30 cellular contexts compared by ENCODE assay signal in the genomic region with DNA sequence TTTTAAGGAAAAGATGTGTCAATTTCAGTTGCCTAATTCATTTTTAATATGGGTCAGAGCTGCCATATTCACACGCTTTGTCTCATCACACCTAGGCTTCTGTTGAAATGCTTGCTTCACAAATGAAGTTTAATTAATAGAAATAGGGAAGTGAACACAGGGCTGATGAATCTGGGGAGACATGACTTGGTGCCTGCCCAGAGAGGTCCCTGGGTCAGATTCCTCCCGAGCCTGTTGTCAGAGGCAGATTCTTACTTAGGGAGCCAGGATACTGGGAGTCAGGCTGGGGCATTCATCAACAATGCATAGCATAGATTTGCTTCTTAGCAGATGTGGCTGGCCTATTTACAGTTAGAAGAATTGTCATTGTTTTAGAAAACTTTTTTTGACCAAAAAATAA.
"Had no signal": no experiment of that assay in that cellular context is flagged by ENCODE, and none has a peak within 500 bp of the region (broad histone marks: within the 10 kb centered on the region; RNA-seq: fewer than 3 reads in every experiment).

No MANE protein-coding gene starts in this region.

- H3K9me3 Mint-ChIP-seq: activated CD4-positive, alpha-beta memory T cell treated with anti-CD3 and anti-CD28 coated beads for 36 hours; activated naive CD4-positive, alpha-beta T cell treated with anti-CD3 and anti-CD28 coated beads for 36 hours; activated naive CD4-positive, alpha-beta T cell treated with anti-CD3 and anti-CD28 coated beads, Interleukin-2, amount 50 U/mL, for 72 hours; activated T-cell treated with anti-CD3 and anti-CD28 coated beads, Interleukin-2, amount 50 U/mL, for 4 hours; activated T-helper 1 cell treated with anti-CD3 and anti-CD28 coated beads, Interleukin-12 subunit alpha, Interleukin-12 subunit beta, Interleukin-2, Interleukin-4 antibody, amounts not matched to agents 30 ng/mL and 10 ng/mL and 1 ng/mL, durations not matched to agents 14 hours and 24 hours and 36 hours; brain; T-helper 1 cell treated with Interleukin-12 subunit alpha and Interleukin-12 subunit beta and Interleukin-4 antibody, amounts not matched to agents 30 μg/mL and 1 μg/mL, for 36 hours; T-helper 2 cell treated with Interferon-gamma antibody and Interleukin-4, amounts not matched to agents 5 μg/mL and 100 μg/mL, for 36 hours; WTC11 had no signal

- H3K36me3 ChIP-seq: SJSA1 had no signal

- H3K4me3 ChIP-seq: SJSA1 had no signal

- ATAC-seq: activated CD4-positive, alpha-beta T cell treated with anti-CD3 and anti-CD28 coated beads for 36 hours; activated CD4-positive, CD25-positive, alpha-beta regulatory T cell treated with anti-CD3 and anti-CD28 coated beads, Interleukin-2, amount 50 U/mL, for 24 hours; activated naive CD4-positive, alpha-beta T cell treated with anti-CD3 and anti-CD28 coated beads, Interleukin-2, amount 50 U/mL, for 72 hours; activated T-cell treated with anti-CD3 and anti-CD28 coated beads, Interleukin-2, amount 50 U/mL, for 4 hours had no signal

- H3K27ac ChIP-seq: KMS-11, SJSA1 had no signal

- H3K27me3 Mint-ChIP-seq: activated CD4-positive, alpha-beta memory T cell treated with anti-CD3 and anti-CD28 coated beads for 36 hours; activated CD4-positive, alpha-beta T cell treated with anti-CD3 and anti-CD28 coated beads for 36 hours; brain had no signal

- H3K4me2 ChIP-seq: KMS-11, SK-N-SH had no signal

- H3K9me3 ChIP-seq: SJSA1, SK-N-SH had no signal

- H3K9ac ChIP-seq: KMS-11, SK-N-SH had no signal

- H3K36me3 Mint-ChIP-seq: activated CD4-positive, alpha-beta memory T cell treated with anti-CD3 and anti-CD28 coated beads for 36 hours; activated naive CD4-positive, alpha-beta T cell treated with anti-CD3 and anti-CD28 coated beads, Interleukin-2, amount 50 U/mL, for 72 hours; brain; WTC11 had no signal

- H3K4me3 Mint-ChIP-seq: activated CD4-positive, alpha-beta memory T cell treated with anti-CD3 and anti-CD28 coated beads for 36 hours; activated CD4-positive, alpha-beta T cell treated with anti-CD3 and anti-CD28 coated beads for 36 hours; activated naive CD4-positive, alpha-beta T cell treated with anti-CD3 and anti-CD28 coated beads for 36 hours; activated T-cell treated with anti-CD3 and anti-CD28 coated beads, Interleukin-2, amount 50 U/mL, for 4 hours; activated T-helper 1 cell treated with anti-CD3 and anti-CD28 coated beads, Interleukin-12 subunit alpha, Interleukin-12 subunit beta, Interleukin-2, Interleukin-4 antibody, amounts not matched to agents 30 ng/mL and 10 ng/mL and 1 ng/mL, durations not matched to agents 14 hours and 24 hours and 36 hours; brain; T-helper 1 cell treated with Interleukin-12 subunit alpha and Interleukin-12 subunit beta and Interleukin-4 antibody, amounts not matched to agents 30 μg/mL and 1 μg/mL, for 36 hours; T-helper 2 cell treated with Interferon-gamma antibody and Interleukin-4, amounts not matched to agents 5 μg/mL and 100 μg/mL, for 36 hours; WTC11 had no signal

- H3K4me1 ChIP-seq: SJSA1 had no signal

- DNase-seq: activated CD4-positive, alpha-beta memory T cell treated with anti-CD3 and anti-CD28 coated beads for 36 hours; activated CD4-positive, alpha-beta T cell treated with anti-CD3 and anti-CD28 coated beads for 36 hours; activated CD4-positive, alpha-beta T cell treated with anti-CD3 and anti-CD28 coated beads, Interleukin-2, amount 50 U/mL, for 1 hour; activated CD8-positive, alpha-beta memory T cell treated with anti-CD3 and anti-CD28 coated beads, Interleukin-2, amount 50 U/mL, for 4 hours; activated gamma-delta T cell treated with Interleukin-2 at 50 U/mL for 16 hours; activated naive CD4-positive, alpha-beta T cell treated with anti-CD3 and anti-CD28 coated beads for 36 hours; activated T-cell treated with anti-CD3 and anti-CD28 coated beads for 4 hours; activated T-cell treated with anti-CD3 and anti-CD28 coated beads, Interleukin-2, amount 50 U/mL, for 4 hours; caudate nucleus; MM.1S; NCI-H1105; NCI-H1417 treated with DMSO at 0.1 percent for 48 hours; NCI-H187 treated with DMSO at 0.1 percent for 48 hours; NCI-H2081; NCI-H2171 treated with DMSO at 0.1 percent for 48 hours; NCI-H2227 treated with DMSO at 0.1 percent for 48 hours; NCI-H446; NCI-H510A treated with DMSO at 0.1 percent for 48 hours; OCI-M1; Right ventricle myocardium superior; SK-N-SH had no signal

- H3K27me3 ChIP-seq: SJSA1 had no signal

- H3K27ac Mint-ChIP-seq: activated CD4-positive, alpha-beta memory T cell treated with anti-CD3 and anti-CD28 coated beads for 36 hours; activated CD4-positive, alpha-beta T cell treated with anti-CD3 and anti-CD28 coated beads for 36 hours; activated naive CD4-positive, alpha-beta T cell treated with anti-CD3 and anti-CD28 coated beads for 36 hours; activated naive CD4-positive, alpha-beta T cell treated with anti-CD3 and anti-CD28 coated beads, Interleukin-2, amount 50 U/mL, for 72 hours; activated T-helper 1 cell treated with anti-CD3 and anti-CD28 coated beads, Interleukin-12 subunit alpha, Interleukin-12 subunit beta, Interleukin-2, Interleukin-4 antibody, amounts not matched to agents 30 ng/mL and 10 ng/mL and 1 ng/mL, durations not matched to agents 14 hours and 24 hours and 36 hours; brain; T-helper 1 cell treated with Interleukin-12 subunit alpha and Interleukin-12 subunit beta and Interleukin-4 antibody, amounts not matched to agents 30 μg/mL and 1 μg/mL, for 36 hours; T-helper 2 cell treated with Interferon-gamma antibody and Interleukin-4, amounts not matched to agents 5 μg/mL and 100 μg/mL, for 36 hours; WTC11 had no signal
